8 cellular contexts compared by ENCODE assay signal in the genomic region with DNA sequence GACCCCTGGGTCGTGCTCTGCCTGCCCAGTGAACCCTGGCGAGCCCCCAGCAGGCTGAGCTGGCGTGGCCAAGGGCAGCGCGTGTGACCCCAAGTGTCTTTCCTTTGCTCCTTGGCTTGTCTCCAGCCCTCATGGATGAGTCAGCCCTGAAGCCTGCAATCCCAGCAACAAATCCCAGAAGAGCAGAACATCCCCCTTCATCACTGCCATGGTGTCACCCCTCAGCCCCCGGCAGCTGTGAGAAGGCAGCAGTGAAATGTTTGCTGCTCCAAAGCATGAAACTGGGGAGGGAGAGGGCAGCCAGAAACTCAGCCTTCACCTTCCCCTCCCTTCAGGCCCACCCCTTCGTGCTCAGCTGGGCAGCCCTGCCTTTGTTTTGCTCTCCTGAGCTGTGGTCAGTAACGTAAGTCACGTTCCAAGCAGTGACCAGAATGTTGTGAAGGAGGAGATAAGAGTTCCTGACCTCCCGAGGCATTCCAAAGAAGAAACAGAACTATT. TPM values are rescaled to one million over a fixed set of nuclear protein-coding genes. Genes with fewer than 3 reads are reported as not detected.
DNase-seq lines count a peak whose midpoint lies in the region; TF ChIP-seq lines count a peak whose summit lies in the region.

No MANE protein-coding gene starts in this region.

- DNase-seq in AG04449 (ENCODE audit: low read depth, low spot score) (peak; percentile 54), NCI-H226 (peak; percentile 89), epithelial cell of esophagus (ENCODE audit: low read depth) (peak; percentile 60), myocyte (ENCODE audit: low read depth) (peak; percentile 95)
- DNase-seq in activated CD4-positive, alpha-beta T cell treated with anti-CD3 and anti-CD28 coated beads for 1 hour: no peak
- DNase-seq in activated CD4-positive, CD25-positive, alpha-beta regulatory T cell (lab: John Stamatoyannopoulos, UW): no peak
- no peak for DNase-seq in stimulated activated CD4-positive, alpha-beta T cell treated with anti-CD3 and anti-CD28 coated beads, Interleukin-2, amount 100 ng/mL, for 48 hours
- no peak for DNase-seq in activated naive CD4-positive, alpha-beta T cell treated with anti-CD3 and anti-CD28 coated beads, Interleukin-2, amount 50 U/mL, for 16 hours

- TF ChIP-seq CTCF in AG04449 (IDR thresholded peaks at IDR 0.05; ENCODE audit: insufficient read depth, low read length, missing control alignments): no peak
- TF ChIP-seq CTCF in epithelial cell of esophagus (IDR thresholded peaks at IDR 0.05; ENCODE audit: insufficient read depth, low read depth, low read length, missing control alignments): no peak

- POLR2A ChIA-PET in AG04449 (lab: Yijun Ruan, JAX): no interaction called here

- no peak overlapping the region for H3K4me3 ChIP-seq in AG04449 (ENCODE audit: low read depth, low read length)
- no peak overlapping the region for H3K4me3 ChIP-seq in epithelial cell of esophagus (ENCODE audit: low read length)

- CTCF ChIA-PET in AG04449 (lab: Yijun Ruan, JAX): interaction anchor here (1.2 to 3.4 kb wide), 3 partner anchors 11 to 384 kb away, joined by 3 to 12 read pairs (median 3); no protein-coding TSS in a partner anchor

RNA-seq across cellular contexts. Expression of a gene that starts 29.8 kb away (rescaled TPM):
- total RNA-seq in myocyte: 1.8 and 5.0 TPM in 2 replicates
- 1.9 TPM for polyA plus RNA-seq in myocyte (2012)

RNA-seq across cellular contexts. Expression of a gene that starts 49.8 kb away (rescaled TPM):
- 0.13 and 0.16 TPM in 2 replicates for total RNA-seq in myocyte
- 0.57 TPM for polyA plus RNA-seq in myocyte (2012)

Comparison
In these comparisons a context has a peak if more than half of its experiments do, and no peak if none do; other contexts are left out.
1. DNase-seq: peak in AG04449 (single experiment), NCI-H226 (single experiment), epithelial cell of esophagus (single experiment) and myocyte (single experiment); none in activated CD4-positive, alpha-beta T cell treated with anti-CD3 and anti-CD28 coated beads for 1 hour (single experiment), activated CD4-positive, CD25-positive, alpha-beta regulatory T cell (0 of 4), stimulated activated CD4-positive, alpha-beta T cell treated with anti-CD3 and anti-CD28 coated beads, Interleukin-2, amount 100 ng/mL, for 48 hours (0 of 2) and activated naive CD4-positive, alpha-beta T cell treated with anti-CD3 and anti-CD28 coated beads, Interleukin-2, amount 50 U/mL, for 16 hours (single experiment).